1 cellular context compared by ENCODE assay signal in genomic region chr19:14577885-14578427, GRCh38.
TF ChIP-seq lines count a peak whose summit lies in the region.

No MANE protein-coding gene starts in this region.

TF ChIP-seq in IMR-90, 13 proteins besides CTCF, POLR2A, EP300 and RAD21 (continued from another document):
- TF ChIP-seq MAZ (IDR thresholded peaks at IDR 0.05; ENCODE audit: borderline replicate concordance, low read depth, low read length) (no peak), MAFK (IDR thresholded peaks at IDR 0.05; ENCODE audit: low read depth, low read length) (no peak), SMC3 (IDR thresholded peaks at IDR 0.05; ENCODE audit: low read depth, low read length) (no peak), FOS (IDR thresholded peaks at IDR 0.05; ENCODE audit: low read depth, low read length) (no peak), BHLHE40 (IDR thresholded peaks at IDR 0.05; ENCODE audit: low read depth, low read length) (no peak), CHD1 (IDR thresholded peaks at IDR 0.05; ENCODE audit: low read depth, low read length) (no peak), ELK1 (IDR thresholded peaks at IDR 0.05; ENCODE audit: borderline replicate concordance, low read depth, low read length) (no peak)
